8 cellular contexts compared by ENCODE assay signal in the genomic region with DNA sequence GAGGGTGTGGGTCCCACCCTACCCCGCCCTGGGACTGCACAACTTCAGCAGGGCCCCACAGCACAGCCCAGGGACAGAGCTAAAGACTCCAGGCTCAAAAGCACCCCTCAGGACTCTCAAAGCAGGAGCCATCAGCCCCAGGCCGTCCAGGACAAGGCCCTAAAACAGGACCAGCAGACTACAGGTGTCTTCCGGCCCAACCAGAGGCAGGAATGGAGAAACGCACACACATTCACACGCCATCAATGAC. TPM values are rescaled to one million over a fixed set of nuclear protein-coding genes. Genes with fewer than 3 reads are reported as not detected.
DNase-seq lines count a peak whose midpoint lies in the region; ATAC-seq and TF ChIP-seq lines count a peak whose summit lies in the region.

No MANE protein-coding gene starts in this region.

- no peaks in the 10 kb centered on the region for H3K27me3 Mint-ChIP-seq in activated T-cell treated with anti-CD3 and anti-CD28 coated beads, Interleukin-2, amount 50 U/mL, for 24 hours

- H3K27ac Mint-ChIP-seq in activated T-cell treated with anti-CD3 and anti-CD28 coated beads, Interleukin-2, amount 50 U/mL, for 24 hours: peak overlapping the region; percentile 99

- peak overlapping the region; percentile 86 for H3K4me3 Mint-ChIP-seq in activated T-cell treated with anti-CD3 and anti-CD28 coated beads, Interleukin-2, amount 50 U/mL, for 24 hours

- H3K27me3 ChIP-seq in psoas muscle (ENCODE audit: insufficient read depth in 3 of 3, low read length in 2 of 3): no peaks in the 10 kb centered on the region

- TF ChIP-seq CTCF in fibroblast of villous mesenchyme (IDR thresholded peaks at IDR 0.05; ENCODE audit: insufficient read depth, low read depth, low read length): no peak
- TF ChIP-seq CTCF in psoas muscle (IDR thresholded peaks at IDR 0.05): no peak

- WGBS in psoas muscle, 3 donors: 10 to 26% (median 14%) methylated on average over 5 of the region's 5 CpGs

- peaks cover 32% of the 10 kb centered on the region for H3K36me3 Mint-ChIP-seq in activated T-cell treated with anti-CD3 and anti-CD28 coated beads, Interleukin-2, amount 50 U/mL, for 24 hours (ENCODE audit: low read depth)

- peaks cover 60% of the 10 kb centered on the region for H3K4me1 Mint-ChIP-seq in activated T-cell treated with anti-CD3 and anti-CD28 coated beads, Interleukin-2, amount 50 U/mL, for 24 hours (ENCODE audit: low read depth)

- H3K27ac ChIP-seq in psoas muscle: peak overlapping the region; percentile 86

- no peaks in the 10 kb centered on the region for H3K9me3 ChIP-seq in psoas muscle

- H3K4me3 ChIP-seq in fibroblast of villous mesenchyme (ENCODE audit: low read depth, low read length): peak overlapping the region; percentile 93
- peak overlapping the region; percentile 79 for H3K4me3 ChIP-seq in psoas muscle

- no peak for DNase-seq in activated T-cell treated with anti-CD3 and anti-CD28 coated beads, Interleukin-2, amount 50 U/mL, for 24 hours
- DNase-seq in activated T-cell treated with anti-CD3 and anti-CD28 coated beads for 4 hours: no peak
- DNase-seq in fibroblast of villous mesenchyme (ENCODE audit: low read depth): no peak
- no peak for DNase-seq in psoas muscle
- no peak for DNase-seq in hippocampal formation (lab: John Stamatoyannopoulos, UW)
- no peak for DNase-seq in mucosa of gallbladder (ENCODE audit: low spot score)
- DNase-seq in SKM-1 (lab: John Stamatoyannopoulos, UW; ENCODE audit: unreplicated experiment): no peak

- no peaks in the 10 kb centered on the region for H3K9me3 Mint-ChIP-seq in activated T-cell treated with anti-CD3 and anti-CD28 coated beads, Interleukin-2, amount 50 U/mL, for 24 hours

- peaks cover 25% of the 10 kb centered on the region for H3K4me1 ChIP-seq in psoas muscle

- ATAC-seq in SK-N-SH treated with all-trans-retinoic acid at 6 μM for 48 hours (peak; percentile 46), psoas muscle (peak in 3 of 4 donors; percentile 30 to 50 (median 31))

- intact Hi-C loops in psoas muscle (cut with DNase I): no loop called here

- H3K36me3 ChIP-seq in psoas muscle (ENCODE audit: insufficient read depth in 1 of 2, low read depth in 1 of 2): peaks cover 0 to 15% of the 10 kb centered on the region in 2 donors

TF ChIP-seq in SK-N-SH treated with all-trans-retinoic acid at 6 μM for 48 hours, 23 proteins besides CTCF, POLR2A, EP300 and RAD21:
- TF ChIP-seq ARNTL (CRISPR knock-in tag; IDR thresholded peaks at IDR 0.05; ENCODE audit: borderline replicate concordance, low read depth) (no peak), TCF4 (CRISPR knock-in tag; IDR thresholded peaks at IDR 0.05; ENCODE audit: borderline replicate concordance) (no peak), CSDC2 (CRISPR knock-in tag; IDR thresholded peaks at IDR 0.05) (no peak)
- TF ChIP-seq, protein P1, sequence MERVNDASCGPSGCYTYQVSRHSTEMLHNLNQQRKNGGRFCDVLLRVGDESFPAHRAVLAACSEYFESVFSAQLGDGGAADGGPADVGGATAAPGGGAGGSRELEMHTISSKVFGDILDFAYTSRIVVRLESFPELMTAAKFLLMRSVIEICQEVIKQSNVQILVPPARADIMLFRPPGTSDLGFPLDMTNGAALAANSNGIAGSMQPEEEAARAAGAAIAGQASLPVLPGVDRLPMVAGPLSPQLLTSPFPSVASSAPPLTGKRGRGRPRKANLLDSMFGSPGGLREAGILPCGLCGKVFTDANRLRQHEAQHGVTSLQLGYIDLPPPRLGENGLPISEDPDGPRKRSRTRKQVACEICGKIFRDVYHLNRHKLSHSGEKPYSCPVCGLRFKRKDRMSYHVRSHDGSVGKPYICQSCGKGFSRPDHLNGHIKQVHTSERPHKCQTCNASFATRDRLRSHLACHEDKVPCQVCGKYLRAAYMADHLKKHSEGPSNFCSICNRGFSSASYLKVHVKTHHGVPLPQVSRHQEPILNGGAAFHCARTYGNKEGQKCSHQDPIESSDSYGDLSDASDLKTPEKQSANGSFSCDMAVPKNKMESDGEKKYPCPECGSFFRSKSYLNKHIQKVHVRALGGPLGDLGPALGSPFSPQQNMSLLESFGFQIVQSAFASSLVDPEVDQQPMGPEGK (CRISPR knock-in tag; IDR thresholded peaks at IDR 0.05; ENCODE audit: borderline replicate concordance): peak; percentile 0; the same call in 1 of the 2 replicates

RNA-seq across cellular contexts. Expression of a gene that starts 26.1 kb away (rescaled TPM):
- total RNA-seq in fibroblast of villous mesenchyme (5.5 and 7.8 TPM in 2 replicates), psoas muscle (1 to 10 TPM; 4.4 to 5.6 (median 5.2) TPM), mucosa of gallbladder (4.6 TPM)
- 1 to 10 TPM; 3.7 to 4.5 (median 3.9) TPM for polyA plus RNA-seq in psoas muscle

RNA-seq across cellular contexts. Expression of a gene that starts 31.4 kb away (rescaled TPM):
- total RNA-seq in fibroblast of villous mesenchyme: 113 and 121 TPM in 2 replicates
- total RNA-seq in psoas muscle: 10 to 100 TPM; 23.9 to 34.7 (median 28.7) TPM
- polyA plus RNA-seq in psoas muscle: 10 to 100 TPM; 16.9 to 24.3 (median 23.1) TPM
- total RNA-seq in mucosa of gallbladder: 181 TPM

RNA-seq across cellular contexts. Expression of a gene that starts 32.5 kb away (rescaled TPM):
- total RNA-seq in fibroblast of villous mesenchyme: 186 and 216 TPM in 2 replicates
- 100 to 1,000 TPM; 156 to 218 (median 185) TPM for total RNA-seq in psoas muscle
- polyA plus RNA-seq in psoas muscle: 100 to 1,000 TPM; 295 to 342 (median 332) TPM
- total RNA-seq in mucosa of gallbladder: 165 TPM

RNA-seq across cellular contexts. Expression of a gene that starts 32.7 kb away (rescaled TPM):
- 15.5 and 21.2 TPM in 2 replicates for total RNA-seq in fibroblast of villous mesenchyme
- 1 to 10 TPM; 5.3 to 9.5 (median 5.4) TPM for total RNA-seq in psoas muscle
- polyA plus RNA-seq in psoas muscle: 10 to 100 TPM in 2 of 3 donors, 1 to 10 TPM in 1; 7.7 to 19.6 (median 16.5) TPM
- total RNA-seq in mucosa of gallbladder: 10.1 TPM

RNA-seq across cellular contexts. Expression of a gene that starts 42.7 kb away (rescaled TPM):
- total RNA-seq in fibroblast of villous mesenchyme (26.1 and 35.0 TPM in 2 replicates), psoas muscle (1 to 10 TPM; 2.5 to 3.9 (median 2.8) TPM), mucosa of gallbladder (257 TPM)
- 1 to 10 TPM; 2.3 to 6.1 (median 2.5) TPM for polyA plus RNA-seq in psoas muscle
